ENCODE assay signal across 8 cellular contexts in genomic region chr19:10565028-10565566, GRCh38. TPM values are rescaled to one million over a fixed set of nuclear protein-coding genes. Genes with fewer than 3 reads are reported as not detected.
DNase-seq lines count a peak whose midpoint lies in the region; ATAC-seq, FAIRE-seq and TF ChIP-seq lines count a peak whose summit lies in the region.

No MANE protein-coding gene starts in this region.

- H3K27ac ChIP-seq in PC-3 (ENCODE audit: low read length) (peak overlapping the region; percentile 15; the same call in 1 of the 2 replicates), psoas muscle (peak overlapping the region; percentile 82)

- H3K9me3 Mint-ChIP-seq in activated naive CD4-positive, alpha-beta T cell treated with anti-CD3 and anti-CD28 coated beads for 36 hours: no peaks in the 10 kb centered on the region

- no peaks in the 10 kb centered on the region for H3K9me2 ChIP-seq in PC-3 (replicated peaks; ENCODE audit: low read length)

- no peaks in the 10 kb centered on the region for H3F3A ChIP-seq in PC-3 (ENCODE audit: low read length, unreplicated experiment)

- H3K27me3 ChIP-seq in PC-3 (ENCODE audit: low read length) (no peaks in the 10 kb centered on the region), psoas muscle (ENCODE audit: insufficient read depth in 3 of 3, low read length in 2 of 3) (no peaks in the 10 kb centered on the region)

- H3K27me3 Mint-ChIP-seq in activated naive CD4-positive, alpha-beta T cell treated with anti-CD3 and anti-CD28 coated beads for 36 hours (ENCODE audit: low read depth): no peaks in the 10 kb centered on the region

- H4K20me1 ChIP-seq in PC-3 (ENCODE audit: low read length): no peaks in the 10 kb centered on the region

- peak overlapping the region; percentile 94 for H3K4me3 Mint-ChIP-seq in activated naive CD4-positive, alpha-beta T cell treated with anti-CD3 and anti-CD28 coated beads for 36 hours

- POLR2A ChIA-PET in AG04449 (lab: Yijun Ruan, JAX) (no interaction called here), PC-3 (lab: Charles Lee; ENCODE audit: unreplicated experiment) (no interaction called here)

- ATAC-seq in PC-3: peak; percentile 2; the same call in 1 of the 2 replicates
- peak in 2 of 4 donors; percentile 9 to 25 for ATAC-seq in psoas muscle
- no peak for ATAC-seq in GM21723 (IDR thresholded peaks at IDR 0.05; ENCODE audit: unreplicated experiment)
- no peak for ATAC-seq in GM18519 (IDR thresholded peaks at IDR 0.05; ENCODE audit: low FRiP score, unreplicated experiment)

- no TSS peak for BruUV-seq in PC-3 (replicated peaks; lab: Mats Ljungman, UMichigan)

- H3K4me1 ChIP-seq in PC-3 (ENCODE audit: insufficient read depth, low read length) (peaks cover 32% of the 10 kb centered on the region), psoas muscle (peaks cover 33% of the 10 kb centered on the region)

- peak overlapping the region; percentile 85 for H3K4me2 ChIP-seq in PC-3 (ENCODE audit: low read length)

- DNase-seq in AG04449 (ENCODE audit: low read depth, low spot score) (no peak), GM19239 (ENCODE audit: insufficient read length, low spot score) (peak; percentile 60), PC-3 (peak; percentile 35), head of caudate nucleus (peak in 22 of 42 donors; percentile 26 to 57 (median 42)), psoas muscle (peak; percentile 52 to 67)
- DNase-seq in activated naive CD4-positive, alpha-beta T cell treated with anti-CD3 and anti-CD28 coated beads for 36 hours: peak; percentile 67

- peak overlapping the region; percentile 70 for H2AFZ ChIP-seq in PC-3 (ENCODE audit: low read length)

- intact Hi-C loops in PC-3 (cut with micrococcal nuclease): no loop called here
- intact Hi-C loops in activated naive CD4-positive, alpha-beta T cell treated with anti-CD3 and anti-CD28 coated beads for 36 hours (cut with micrococcal nuclease): loop anchor here (1.0 to 5.0 kb wide), 3 partner anchors 10 to 148 kb away; no protein-coding TSS in a partner anchor
- intact Hi-C loops in head of caudate nucleus (cut with DNase I): loop anchor here (5.0 to 10.0 kb wide), 2 partner anchors 63 to 160 kb away; partner anchors contain the start of genes CDC37 and KEAP1
- intact Hi-C loops in psoas muscle (cut with DNase I): loop anchor here in 1 of 2 donors (5.0 kb wide), 2 partner anchors 63 to 163 kb away; partner anchors contain the start of genes CDC37 and KEAP1

- H3K4me1 Mint-ChIP-seq in activated naive CD4-positive, alpha-beta T cell treated with anti-CD3 and anti-CD28 coated beads for 36 hours (ENCODE audit: low read depth): peaks cover 47% of the 10 kb centered on the region

- peaks cover 11% of the 10 kb centered on the region; the same call in 1 of the 2 replicates for H3K36me3 ChIP-seq in PC-3 (ENCODE audit: low read depth, low read length)
- H3K36me3 ChIP-seq in psoas muscle (ENCODE audit: insufficient read depth in 1 of 2, low read depth in 1 of 2): peaks cover 0 to 31% of the 10 kb centered on the region in 2 donors

- H3K79me2 ChIP-seq in PC-3 (ENCODE audit: low read length): peaks cover 29% of the 10 kb centered on the region

- H3K36me3 Mint-ChIP-seq in activated naive CD4-positive, alpha-beta T cell treated with anti-CD3 and anti-CD28 coated beads for 36 hours (ENCODE audit: low read depth): peaks cover 51% of the 10 kb centered on the region

- CTCF ChIA-PET in AG04449 (lab: Yijun Ruan, JAX): interaction anchor here (1.0 to 2.5 kb wide), 3 partner anchors 12 to 82 kb away, joined by 3 to 10 read pairs (median 6); no protein-coding TSS in a partner anchor
- CTCF ChIA-PET in PC-3 (lab: Charles Lee): interaction anchor here (0.5 kb wide), 1 partner anchor 104 kb away, joined by 5 read pairs; no protein-coding TSS in a partner anchor
- CTCF ChIA-PET in activated naive CD4-positive, alpha-beta T cell treated with anti-CD3 and anti-CD28 coated beads for 36 hours (lab: Charles Lee): no interaction called here

- TF ChIP-seq CTCF in AG04449 (IDR thresholded peaks at IDR 0.05; ENCODE audit: insufficient read depth, low read length, missing control alignments) (peak; percentile 51), PC-3 (conservative IDR thresholded peaks at IDR 0.05; ENCODE audit: low read depth, low read length) (peak; percentile 56), psoas muscle (IDR thresholded peaks at IDR 0.05) (no peak)

- FAIRE-seq in GM19239 (lab: Jason Lieb, UNC): peak; percentile 80

- peak overlapping the region; percentile 91 for H3K9ac ChIP-seq in PC-3 (ENCODE audit: low read length)

- H3K9me3 ChIP-seq in PC-3 (ENCODE audit: low read length) (no peaks in the 10 kb centered on the region), psoas muscle (no peaks in the 10 kb centered on the region)

- 17 to 33% (median 23%) methylated on average over 10 of the region's 10 CpGs for WGBS in psoas muscle, 3 donors

- H3K4me3 ChIP-seq in AG04449 (ENCODE audit: low read depth, low read length): peak overlapping the region; percentile 98
- peak overlapping the region; percentile 79 for H3K4me3 ChIP-seq in PC-3 (ENCODE audit: low read length)
- peak overlapping the region; percentile 92 for H3K4me3 ChIP-seq in psoas muscle

- H3K27ac Mint-ChIP-seq in activated naive CD4-positive, alpha-beta T cell treated with anti-CD3 and anti-CD28 coated beads for 36 hours: peak overlapping the region; percentile 98

RNA-seq across cellular contexts. Expression of gene KRI1, which starts 0.7 kb away (rescaled TPM):
- total RNA-seq in PC-3 (2014; rRNA removed): 52.9 and 72.6 TPM in 2 replicates
- 10 to 100 TPM; 50.2 to 51.7 TPM for total RNA-seq in activated naive CD4-positive, alpha-beta T cell treated with anti-CD3 and anti-CD28 coated beads for 36 hours
- 10 to 100 TPM; 17.3 to 20.6 (median 20.3) TPM for total RNA-seq in psoas muscle
- polyA plus RNA-seq in psoas muscle: 10 to 100 TPM; 14.8 to 21.6 (median 20.1) TPM

RNA-seq across cellular contexts. Expression of gene CDKN2D, which starts 3.7 kb away (rescaled TPM):
- total RNA-seq in PC-3 (2014; rRNA removed): 17.1 and 22.5 TPM in 2 replicates
- 10 to 100 TPM; 69.2 to 75.2 TPM for total RNA-seq in activated naive CD4-positive, alpha-beta T cell treated with anti-CD3 and anti-CD28 coated beads for 36 hours
- total RNA-seq in psoas muscle: 10 to 100 TPM in 3 of 4 donors, 1 to 10 TPM in 1; 6.1 to 13.1 (median 11.8) TPM
- polyA plus RNA-seq in psoas muscle: 10 to 100 TPM; 18.0 to 29.2 (median 22.7) TPM

RNA-seq across cellular contexts. Expression of gene ATG4D, which starts 21.4 kb away (rescaled TPM):
- 53.2 and 65.9 TPM in 2 replicates for total RNA-seq in PC-3 (2014; rRNA removed)
- 10 to 100 TPM; 21.6 to 22.5 TPM for total RNA-seq in activated naive CD4-positive, alpha-beta T cell treated with anti-CD3 and anti-CD28 coated beads for 36 hours
- total RNA-seq in psoas muscle: 10 to 100 TPM; 42.5 to 71.8 (median 60.8) TPM
- 10 to 100 TPM; 49.3 to 95.7 (median 72.8) TPM for polyA plus RNA-seq in psoas muscle

RNA-seq across cellular contexts. Expression of gene AP1M2, which starts 22.0 kb away (rescaled TPM):
- 43.9 and 50.0 TPM in 2 replicates for total RNA-seq in PC-3 (2014; rRNA removed)
- not detected for total RNA-seq in activated naive CD4-positive, alpha-beta T cell treated with anti-CD3 and anti-CD28 coated beads for 36 hours
- not detected for total RNA-seq in psoas muscle
- under 1 TPM in 1 of 3 donors, not detected in 2; 0.13 TPM for polyA plus RNA-seq in psoas muscle

RNA-seq across cellular contexts. Expression of gene S1PR5, which starts 47.9 kb away (rescaled TPM):
- total RNA-seq in PC-3 (2014; rRNA removed) (2.4 and 4.1 TPM in 2 replicates), psoas muscle (under 1 TPM; 0.15 to 0.30 (median 0.17) TPM)
- total RNA-seq in activated naive CD4-positive, alpha-beta T cell treated with anti-CD3 and anti-CD28 coated beads for 36 hours: not detected
- under 1 TPM; 0.07 to 0.12 (median 0.08) TPM for polyA plus RNA-seq in psoas muscle
